Comparison of ENCODE assay signal across 26 cellular contexts in genomic region chr16:576197-576822, GRCh38. TPM values are rescaled to one million over a fixed set of nuclear protein-coding genes. Genes with fewer than 3 reads are reported as not detected.
"Had no signal": no experiment of that assay in that cellular context is flagged by ENCODE, and none has a peak within 500 bp of the region (broad histone marks: within the 10 kb centered on the region; RNA-seq: fewer than 3 reads in every experiment).

No MANE protein-coding gene starts in this region.

- H3K4me1 ChIP-seq: psoas muscle had no signal

- H3K27ac ChIP-seq: psoas muscle, suprapubic skin, upper lobe of left lung had no signal

- H3K27ac Mint-ChIP-seq: activated B cell treated with CpG ODN at 0.5 μM for 24 hours; activated naive CD4-positive, alpha-beta T cell treated with anti-CD3 and anti-CD28 coated beads, Interleukin-2, amount 50 U/mL, for 72 hours; naive thymus-derived CD8-positive, alpha-beta T cell; T-helper 2 cell treated with Interferon-gamma antibody and Interleukin-4, amounts not matched to agents 5 μg/mL and 100 μg/mL, for 36 hours had no signal

- H3K9me3 Mint-ChIP-seq: activated B cell treated with CpG ODN at 0.5 μM for 24 hours; activated naive CD4-positive, alpha-beta T cell treated with anti-CD3 and anti-CD28 coated beads, Interleukin-2, amount 50 U/mL, for 72 hours; brain; central memory CD8-positive, alpha-beta T cell; naive thymus-derived CD8-positive, alpha-beta T cell; T-helper 2 cell treated with Interferon-gamma antibody and Interleukin-4, amounts not matched to agents 5 μg/mL and 100 μg/mL, for 36 hours had no signal

- H3K4me3 ChIP-seq: lung, mucosa of descending colon, psoas muscle, suprapubic skin, upper lobe of left lung had no signal

- H3K9me3 ChIP-seq: mucosa of descending colon, psoas muscle, suprapubic skin, upper lobe of left lung had no signal

- H3K4me3 Mint-ChIP-seq: activated B cell treated with CpG ODN at 0.5 μM for 24 hours; brain; central memory CD8-positive, alpha-beta T cell; naive thymus-derived CD8-positive, alpha-beta T cell; T-helper 2 cell treated with Interferon-gamma antibody and Interleukin-4, amounts not matched to agents 5 μg/mL and 100 μg/mL, for 36 hours had no signal

- DNase-seq: activated B cell treated with CpG ODN at 0.5 μM for 24 hours; activated CD4-positive, alpha-beta T cell treated with anti-CD3 and anti-CD28 coated beads, Interleukin-2, amount 50 U/mL, for 1 hour; activated effector memory CD4-positive, alpha-beta T cell treated with Interleukin-2 at 50 U/mL for 16 hours; activated T-cell treated with anti-CD3 and anti-CD28 coated beads for 4 hours; amniotic stem cell; cortex of kidney; effector memory CD4-positive, alpha-beta T cell; left cardiac atrium; mucosa of descending colon; naive thymus-derived CD8-positive, alpha-beta T cell; nucleus accumbens; psoas muscle; stimulated activated CD4-positive, alpha-beta T cell treated with anti-CD3 and anti-CD28 coated beads, Interleukin-2, amount 100 ng/mL, for 24 hours; stimulated activated naive CD4-positive, alpha-beta T cell treated with Interleukin-2 at 50 U/mL for 16 hours; SW 1271 had no signal

- H3K27me3 Mint-ChIP-seq: activated B cell treated with CpG ODN at 0.5 μM for 24 hours; brain; central memory CD8-positive, alpha-beta T cell; naive thymus-derived CD8-positive, alpha-beta T cell had no signal

- H3K27me3 ChIP-seq: suprapubic skin, upper lobe of left lung had no signal

- ATAC-seq: activated naive CD4-positive, alpha-beta T cell treated with anti-CD3 and anti-CD28 coated beads, Interleukin-2, amount 50 U/mL, for 72 hours; left cardiac atrium; mucosa of descending colon; naive thymus-derived CD8-positive, alpha-beta T cell; psoas muscle; sciatic nerve had no signal

- H3K36me3 Mint-ChIP-seq: activated naive CD4-positive, alpha-beta T cell treated with anti-CD3 and anti-CD28 coated beads, Interleukin-2, amount 50 U/mL, for 72 hours; brain had no signal

RNA-seq across cellular contexts. Expression of gene PRR35, which starts 16.1 kb away (rescaled TPM):
- total RNA-seq: activated B cell treated with CpG ODN at 0.5 μM for 24 hours; activated CD8-positive, alpha-beta memory T cell treated with anti-CD3 and anti-CD28 coated beads for 36 hours; activated naive CD4-positive, alpha-beta T cell treated with anti-CD3 and anti-CD28 coated beads, Interleukin-2, amount 50 U/mL, for 72 hours; epithelial cell of proximal tubule; glomerular endothelial cell; left cardiac atrium; lung; mucosa of descending colon; naive thymus-derived CD8-positive, alpha-beta T cell; psoas muscle; sciatic nerve; suprapubic skin; upper lobe of left lung had no signal
- polyA plus RNA-seq: lung; naive thymus-derived CD8-positive, alpha-beta T cell; psoas muscle had no signal
